23 cellular contexts compared by ENCODE assay signal in genomic region chrX:155954793-155955192, GRCh38. TPM values are rescaled to one million over a fixed set of nuclear protein-coding genes. Genes with fewer than 3 reads are reported as not detected.
DNase-seq lines count a peak whose midpoint lies in the region; ATAC-seq, FAIRE-seq and TF ChIP-seq lines count a peak whose summit lies in the region.
"Had no signal": no experiment of that assay in that cellular context is flagged by ENCODE, and none has a peak within 500 bp of the region (broad histone marks: within the 10 kb centered on the region; RNA-seq: fewer than 3 reads in every experiment).

No MANE protein-coding gene starts in this region.

- H3K4me1 ChIP-seq in liver (ENCODE audit: control insufficient read depth in 4 of 4, insufficient read depth in 4 of 4, low read length in 3 of 4) (no peaks in the 10 kb centered on the region), right lobe of liver (no peaks in the 10 kb centered on the region), KMS-11 (ENCODE audit: low read depth, poor library complexity, severe bottlenecking) (peaks cover 52% of the 10 kb centered on the region), K562 (replicated peaks in 1 of 2; ENCODE audit: control insufficient read depth in 2 of 2, insufficient read depth in 2 of 2, low read length in 2 of 2) (peaks cover 0 to 22% of the 10 kb centered on the region in 2 experiments; a peak in 4 of 5 replicates)
- H3K4me1 ChIP-seq: A549; BLaER1 treated with 17β-estradiol and CSF1 and Interleukin-3, amounts not matched to agents 10 nM and 100 nM; Caco-2 had no signal

- no peak overlapping the region for H3K4me3 ChIP-seq in liver (ENCODE audit: low read depth in 1 of 3, low read length in 3 of 3)
- H3K4me3 ChIP-seq in right lobe of liver = no peak overlapping the region
- H3K4me3 ChIP-seq in KMS-11 (IDR thresholded peaks at IDR 0.05; ENCODE audit: insufficient read depth, low read depth, low read length) = no peak overlapping the region
- no peak overlapping the region for H3K4me3 ChIP-seq in K562
- H3K4me3 ChIP-seq: A549; BLaER1 treated with 17β-estradiol and CSF1 and Interleukin-3, amounts not matched to agents 10 nM and 100 nM had no signal

- H3K9me3 ChIP-seq in liver (ENCODE audit: control insufficient read depth in 4 of 4, low read length in 3 of 4) (peaks cover 0 to 1% (median 0%) of the 10 kb centered on the region in 4 donors), right lobe of liver (no peaks in the 10 kb centered on the region), K562 (replicated peaks; ENCODE audit: control insufficient read depth, insufficient read depth, low read depth, low read length) (no peaks in the 10 kb centered on the region)
- H3K9me3 ChIP-seq: A549, Caco-2 had no signal

- H3K27me3 ChIP-seq in liver (ENCODE audit: control insufficient read depth in 4 of 4, insufficient read depth in 4 of 4, low read length in 3 of 4) (no peaks in the 10 kb centered on the region), right lobe of liver (no peaks in the 10 kb centered on the region), KMS-11 (ENCODE audit: insufficient read depth, low read depth) (no peaks in the 10 kb centered on the region), K562 (ENCODE audit: control insufficient read depth in 2 of 2, insufficient read depth in 2 of 2, low read length in 2 of 2) (no peaks in the 10 kb centered on the region)
- H3K27me3 ChIP-seq: BLaER1 treated with 17β-estradiol and CSF1 and Interleukin-3, amounts not matched to agents 10 nM and 100 nM had no signal

- H2AFZ ChIP-seq in KMS-11 (ENCODE audit: low read depth) = no peak overlapping the region
- no peak overlapping the region for H2AFZ ChIP-seq in K562 (ENCODE audit: low read depth, low read length)

- POLR2A ChIA-PET in K562 (lab: Yijun Ruan, JAX) = no interaction called here

- H3K36me3 ChIP-seq in liver (ENCODE audit: control insufficient read depth in 4 of 4, insufficient read depth in 3 of 4, low read depth in 1 of 4, low read length in 3 of 4) (no peaks in the 10 kb centered on the region), right lobe of liver (no peaks in the 10 kb centered on the region), KMS-11 (ENCODE audit: insufficient read depth) (no peaks in the 10 kb centered on the region), K562 (ENCODE audit: control insufficient read depth, insufficient read depth, low read length) (no peaks in the 10 kb centered on the region)

- in situ Hi-C loops in K562 (cut with MboI) = no loop called here

- FAIRE-seq in K562 (lab: Jason Lieb, UNC) = no peak
- FAIRE-seq: A549, G401.6, GM12892, GM18507 had no signal

- H3K36me3 Mint-ChIP-seq in Calu3 (ENCODE audit: insufficient read depth, unreplicated experiment) = no peaks in the 10 kb centered on the region
- H3K36me3 Mint-ChIP-seq: CD8-positive, alpha-beta T cell had no signal

- CTCF ChIA-PET in K562 (lab: Yijun Ruan, JAX; ENCODE audit: low intra/inter-chr PET ratio) = no interaction called here
- CTCF ChIA-PET in Calu3 (lab: Charles Lee) = no interaction called here

- H3K4me2 ChIP-seq in KMS-11 = peak overlapping the region; percentile 63
- H3K4me2 ChIP-seq in K562 (ENCODE audit: insufficient read depth, low read length) = no peak overlapping the region
- H3K4me2 ChIP-seq: A549; BLaER1 treated with 17β-estradiol and CSF1 and Interleukin-3, amounts not matched to agents 10 nM and 100 nM had no signal

- BruUV-seq in K562 (replicated peaks; lab: Mats Ljungman, UMichigan) (no TSS peak), Calu3 (replicated peaks; lab: Mats Ljungman, UMichigan) (no TSS peak)

- no peaks in the 10 kb centered on the region for H3K9me1 ChIP-seq in K562 (ENCODE audit: control insufficient read depth, insufficient read depth, low read length)

- H3K79me2 ChIP-seq in KMS-11 (ENCODE audit: insufficient read depth, low read depth) (no peaks in the 10 kb centered on the region), K562 (ENCODE audit: control insufficient read depth, insufficient read depth, low read length) (no peaks in the 10 kb centered on the region)

- no peak overlapping the region for H3K9ac ChIP-seq in liver (ENCODE audit: low read depth in 1 of 2, low read length in 2 of 2)
- H3K9ac ChIP-seq in KMS-11 = no peak overlapping the region
- no peak overlapping the region for H3K9ac ChIP-seq in K562 (ENCODE audit: insufficient read depth in 1 of 2, low read depth in 2 of 2, low read length in 2 of 2)
- H3K9ac ChIP-seq: BLaER1 treated with 17β-estradiol and CSF1 and Interleukin-3, amounts not matched to agents 10 nM and 100 nM had no signal

- TF ChIP-seq RAD21 in liver (IDR thresholded peaks at IDR 0.05) (no peak), K562 (CRISPR knock-in tag; conservative IDR thresholded peaks at IDR 0.05 in 1 of 2, IDR thresholded peaks at IDR 0.05 in 1 of 2) (no peak)

- H3K27ac Mint-ChIP-seq in Calu3 (ENCODE audit: unreplicated experiment) = no peak overlapping the region
- H3K27ac Mint-ChIP-seq: B cell; CD4-positive, alpha-beta T cell; CD8-positive, alpha-beta T cell had no signal

- 58% methylated on average over 1 of the region's 1 CpG for WGBS in liver
- WGBS in right lobe of liver (ENCODE audit: insufficient coverage, low coverage, low lambda C conversion rate, missing lambda C conversion rate) = 50% methylated on average over 1 of the region's 1 CpG
- 40% methylated on average over 1 of the region's 1 CpG for WGBS in K562 (ENCODE audit: insufficient coverage, low coverage, missing lambda C conversion rate)

- H3K27ac ChIP-seq in liver (ENCODE audit: low read depth in 1 of 2, low read length in 2 of 2) (no peak overlapping the region), right lobe of liver (no peak overlapping the region), KMS-11 (no peak overlapping the region), K562 (ENCODE audit: extremely low read depth, low read depth, low read length) (no peak overlapping the region)
- H3K27ac ChIP-seq: 22Rv1; A549; BLaER1 treated with 17β-estradiol and CSF1 and Interleukin-3, amounts not matched to agents 10 nM and 100 nM; C4-2B had no signal

- TF ChIP-seq POLR2A in right lobe of liver (IDR thresholded peaks at IDR 0.05) = no peak
- no peak for TF ChIP-seq POLR2A in K562 (conservative IDR thresholded peaks at IDR 0.05)

- ATAC-seq in right lobe of liver = no peak
- no peak for ATAC-seq in K562
- no peak for ATAC-seq in GM21528 (IDR thresholded peaks at IDR 0.05; ENCODE audit: low FRiP score, unreplicated experiment)
- ATAC-seq: A549; CD8-positive, alpha-beta T cell had no signal

- no peaks in the 10 kb centered on the region for H4K20me1 ChIP-seq in KMS-11 (ENCODE audit: insufficient read depth)
- H4K20me1 ChIP-seq in K562 (replicated peaks; ENCODE audit: control insufficient read depth, insufficient read depth, low read length) = no peaks in the 10 kb centered on the region
- H4K20me1 ChIP-seq: BLaER1 treated with 17β-estradiol and CSF1 and Interleukin-3, amounts not matched to agents 10 nM and 100 nM had no signal

- no peak for TF ChIP-seq EP300 in K562 (IDR thresholded peaks at IDR 0.05; ENCODE audit: low read length)

- DNase-seq in right lobe of liver (no peak), K562 (ENCODE audit: extremely low read depth in 1 of 4, low spot score in 3 of 4) (no peak), Calu3 (no peak), DMS 273 treated with DMSO at 0.1 percent for 48 hours (lab: John Stamatoyannopoulos, UW) (no peak)
- DNase-seq: AML-193; Caco-2; CD4-positive, alpha-beta T cell; CD8-positive, alpha-beta T cell; DMS79 treated with DMSO at 0.1 percent for 48 hours; GF-D8 had no signal

- intact Hi-C loops in right lobe of liver (cut with DNase I) = no loop called here
- intact Hi-C loops in K562 (cut with micrococcal nuclease) = no loop called here
- intact Hi-C loops in Calu3 (cut with micrococcal nuclease; ENCODE audit: unreplicated experiment) = no loop called here

- no peaks in the 10 kb centered on the region for H3K27me3 Mint-ChIP-seq in Calu3 (ENCODE audit: unreplicated experiment)
- H3K27me3 Mint-ChIP-seq: B cell; CD4-positive, alpha-beta T cell had no signal

- H3K9me3 Mint-ChIP-seq in Calu3 (ENCODE audit: low read depth, unreplicated experiment) = no peaks in the 10 kb centered on the region
- H3K9me3 Mint-ChIP-seq: CD8-positive, alpha-beta T cell had no signal

- TF ChIP-seq CTCF in liver (IDR thresholded peaks at IDR 0.05; ENCODE audit: low read depth, low read length, missing input control) (no peak), right lobe of liver (IDR thresholded peaks at IDR 0.05) (no peak), KMS-11 (conservative IDR thresholded peaks at IDR 0.05; ENCODE audit: low read depth, low read length) (no peak), K562 (IDR thresholded peaks at IDR 0.05 in 2 of 3, conservative IDR thresholded peaks at IDR 0.05 in 1 of 3; ENCODE audit: insufficient read depth in 2 of 3, low read depth in 1 of 3, low read length in 3 of 3) (no peak), Calu3 (IDR thresholded peaks at IDR 0.05; ENCODE audit: unreplicated experiment) (no peak)

- H3K4me1 Mint-ChIP-seq in Calu3 (ENCODE audit: low read depth, unreplicated experiment) = no peaks in the 10 kb centered on the region
- H3K4me1 Mint-ChIP-seq: B cell had no signal

- H3K4me3 Mint-ChIP-seq in Calu3 (ENCODE audit: low read depth, unreplicated experiment) = no peak overlapping the region
- H3K4me3 Mint-ChIP-seq: B cell; CD4-positive, alpha-beta T cell; CD8-positive, alpha-beta T cell had no signal

TF ChIP-seq in liver, 16 proteins besides CTCF, POLR2A, EP300 and RAD21 (continues in another document):
- TF ChIP-seq FOXA2 (IDR thresholded peaks at IDR 0.05) = no peak

RNA-seq across cellular contexts. Expression of gene IL9R, which starts 42.7 kb away (rescaled TPM):
- total RNA-seq in liver (under 1 TPM; 0.05 to 0.08 TPM), right lobe of liver (under 1 TPM in 3 of 6 experiments, not detected in 3; 0.18 to 0.37 (median 0.18) TPM), K562 (2014; rRNA removed) (1.9 and 2.7 TPM in 2 replicates), K562 (2014; rRNA removed; fragmentation: Illumina TruSeq; extraction: Trizol) (0.99 and 1.5 TPM in 2 replicates), K562 (2015; rRNA removed; fragmentation: Illumina TruSeq; extraction: Trizol) (1.0 and 1.1 TPM in 2 replicates), K562 (2021) (2.2 and 2.7 TPM in 2 replicates), Calu3 (2022) (not detected in 2 replicates)
- polyA plus RNA-seq in liver (under 1 TPM in 1 of 2 donors, not detected in 1; 0.07 TPM), K562 (2011; rRNA removed) (0.76 and 1.6 TPM in 2 replicates), K562 (2014; fragmentation: Illumina TruSeq; extraction: Trizol) (1.5 and 2.6 TPM in 2 replicates), K562 (2014; fragmentation: Nextera tagmentation; extraction: Ambion mirVana) (1 to 10 TPM in 1 of 2 experiments, under 1 TPM in 1; 0.58 to 2.1 TPM), K562 (2014; rRNA removed) (1.6 and 2.2 TPM in 2 replicates)
- 0.63 and 4.1 TPM in 2 replicates for total RNA-seq in K562 (2011; cell fraction: chromatin; rRNA removed; ENCODE audit: low replicate concordance)
- 2.8 and 3.0 TPM in 2 replicates for total RNA-seq in K562 (2011; cell fraction: nucleolus; rRNA removed)
- total RNA-seq in K562 (2011; cell fraction: nucleoplasm; rRNA removed) = 1.5 and 2.3 TPM in 2 replicates
- polyA plus RNA-seq in K562 (2011; cell fraction: cytosol; rRNA removed) = 1.0 and 2.6 TPM in 2 replicates
- 1.1 and 3.4 TPM in 2 replicates for polyA plus RNA-seq in K562 (2011; cell fraction: nucleus; rRNA removed)
- polyA plus RNA-seq in K562 (2012) = 5.1 and 5.7 TPM in 2 replicates
- polyA minus RNA-seq in K562 (2011; rRNA and poly(A)+ RNA removed) = 0.42 and 1.3 TPM in 2 replicates
- 0.64 and 1.8 TPM in 2 replicates for polyA minus RNA-seq in K562 (2011; cell fraction: cytosol; rRNA and poly(A)+ RNA removed)
- polyA minus RNA-seq in K562 (2011; cell fraction: nucleus; rRNA and poly(A)+ RNA removed) = 0.54 and 0.67 TPM in 2 replicates
- total RNA-seq: A172, Caco-2 had no signal
- polyA plus RNA-seq: BJ had no signal
